In genomic region chr5:108025009-108025408, GRCh38 we compare ENCODE assay signal across 16 cellular contexts.
DNase-seq lines count a peak whose midpoint lies in the region; ATAC-seq and TF ChIP-seq lines count a peak whose summit lies in the region.
"Had no signal": no experiment of that assay in that cellular context is flagged by ENCODE, and none has a peak within 500 bp of the region (broad histone marks: within the 10 kb centered on the region; RNA-seq: fewer than 3 reads in every experiment).

No MANE protein-coding gene starts in this region.

- intact Hi-C loops in Right ventricle myocardium superior (cut with DNase I) (no loop called here), left ventricle myocardium inferior (cut with micrococcal nuclease) (no loop called here)

- H2BK120ac ChIP-seq in neuronal stem cell (ENCODE audit: low read depth, low read length) = no peak overlapping the region

- no peak overlapping the region for H4K8ac ChIP-seq in neuronal stem cell (ENCODE audit: low read depth, low read length)

- H3K14ac ChIP-seq in neuronal stem cell (ENCODE audit: low read length) = no peak overlapping the region

- no peaks in the 10 kb centered on the region for H3K36me3 ChIP-seq in left ventricle myocardium inferior
- no peaks in the 10 kb centered on the region for H3K36me3 ChIP-seq in neuronal stem cell (replicated peaks in 1 of 2; ENCODE audit: control insufficient read depth in 2 of 2, insufficient read depth in 2 of 2, low read length in 2 of 2)

- TF ChIP-seq CTCF in left ventricle myocardium inferior (IDR thresholded peaks at IDR 0.05; ENCODE audit: borderline replicate concordance) (no peak), fibroblast of villous mesenchyme (IDR thresholded peaks at IDR 0.05; ENCODE audit: insufficient read depth, low read depth, low read length) (no peak)

- no peak overlapping the region for H3K27ac ChIP-seq in left ventricle myocardium inferior (replicated peaks)
- H3K27ac ChIP-seq in neuronal stem cell (replicated peaks; ENCODE audit: low read length) = peak overlapping the region; percentile 27
- H3K27ac ChIP-seq: A549 had no signal

- H3K4me3 ChIP-seq in left ventricle myocardium inferior (no peak overlapping the region), fibroblast of villous mesenchyme (ENCODE audit: low read depth, low read length) (no peak overlapping the region), neuronal stem cell (ENCODE audit: low read length in 2 of 2) (no peak overlapping the region)
- H3K4me3 ChIP-seq: A549 had no signal

- H3K27me3 ChIP-seq in left ventricle myocardium inferior (ENCODE audit: low read depth) (no peaks in the 10 kb centered on the region), neuronal stem cell (ENCODE audit: control insufficient read depth in 3 of 3, insufficient read depth in 3 of 3, low read depth in 1 of 3, low read length in 3 of 3) (peaks cover 0 to 71% (median 0%) of the 10 kb centered on the region in 3 experiments)

- no CpG with 5 or more reads among the region's 1 CpG for WGBS in neuronal stem cell (ENCODE audit: extremely low coverage in 2 of 2, insufficient read length in 2 of 2, insufficient replicate concordance in 1 of 2), 2 donors

- ATAC-seq in Right ventricle myocardium superior (ENCODE audit: poor library complexity) = peak; percentile 83
- no peak for ATAC-seq in HG03439 (IDR thresholded peaks at IDR 0.05; ENCODE audit: unreplicated experiment)
- ATAC-seq in HG03135 (IDR thresholded peaks at IDR 0.05; ENCODE audit: unreplicated experiment) = no peak
- ATAC-seq: A549; CD8-positive, alpha-beta T cell had no signal

- no peak overlapping the region for H3K9ac ChIP-seq in neuronal stem cell (ENCODE audit: low read depth, low read length, poor library complexity)

- no peak overlapping the region for H2BK12ac ChIP-seq in neuronal stem cell (ENCODE audit: low read length)

- DNase-seq in Right ventricle myocardium superior = no peak
- no peak for DNase-seq in left ventricle myocardium inferior
- DNase-seq in NCI-H1436 treated with DMSO at 0.1 percent for 48 hours (lab: John Stamatoyannopoulos, UW) = peak; percentile 37
- peak; percentile 11 for DNase-seq in fibroblast of villous mesenchyme (ENCODE audit: low read depth)
- DNase-seq in neuronal stem cell (ENCODE audit: low spot score) = no peak
- DNase-seq: CD8-positive, alpha-beta T cell; COR-L47; DMS153; DMS79 treated with DMSO at 0.1 percent for 48 hours; EL; GDM1; HCEC 1CT; HFFc6 had no signal

- no peak overlapping the region for H2BK15ac ChIP-seq in neuronal stem cell (ENCODE audit: low read length)

- no peak overlapping the region for H4K91ac ChIP-seq in neuronal stem cell (ENCODE audit: low read depth, low read length, poor library complexity)

- no peak overlapping the region for H3K18ac ChIP-seq in neuronal stem cell (ENCODE audit: low read length)

- no peak overlapping the region for H2BK5ac ChIP-seq in neuronal stem cell (ENCODE audit: low read length)

- H3K4me1 ChIP-seq in left ventricle myocardium inferior = peaks cover 18% of the 10 kb centered on the region
- H3K4me1 ChIP-seq in neuronal stem cell (ENCODE audit: control insufficient read depth in 2 of 2, insufficient read depth in 1 of 2, low read depth in 1 of 2, low read length in 2 of 2) = peaks cover 0 to 8% of the 10 kb centered on the region in 2 donors
- H3K4me1 ChIP-seq: A549 had no signal

- H3K4ac ChIP-seq in neuronal stem cell (ENCODE audit: low read length) = no peak overlapping the region

- H2AK5ac ChIP-seq in neuronal stem cell (ENCODE audit: low read depth, low read length) = no peak overlapping the region

- H3K4me2 ChIP-seq in neuronal stem cell (ENCODE audit: insufficient read depth, low read length, poor library complexity, severe bottlenecking) = no peak overlapping the region
- H3K4me2 ChIP-seq: A549 had no signal

- no peak overlapping the region for H3K23ac ChIP-seq in neuronal stem cell (ENCODE audit: low read depth, low read length, poor library complexity)

- H3K79me1 ChIP-seq in neuronal stem cell (ENCODE audit: low read depth, low read length) = no peaks in the 10 kb centered on the region

- no peaks in the 10 kb centered on the region for H3K9me3 ChIP-seq in left ventricle myocardium inferior (replicated peaks)
- H3K9me3 ChIP-seq in neuronal stem cell (replicated peaks in 1 of 2; ENCODE audit: control insufficient read depth in 2 of 2, insufficient read depth in 1 of 2, low read depth in 1 of 2, low read length in 2 of 2) = peaks cover 0 to 3% of the 10 kb centered on the region in 2 donors
- H3K9me3 ChIP-seq: A549 had no signal

- H2AFZ ChIP-seq in neuronal stem cell (ENCODE audit: low read length) = no peak overlapping the region

Comparison
In these comparisons a context has a peak if more than half of its experiments do, and no peak if none do; other contexts are left out.
1. DNase-seq: peak in NCI-H1436 treated with DMSO at 0.1 percent for 48 hours (single experiment) and fibroblast of villous mesenchyme (single experiment); none in Right ventricle myocardium superior (single experiment), left ventricle myocardium inferior (single experiment) and neuronal stem cell (single experiment).